8 cellular contexts compared by ENCODE assay signal in genomic region chr18:79400091-79400590, GRCh38. TPM values are rescaled to one million over a fixed set of nuclear protein-coding genes. Genes with fewer than 3 reads are reported as not detected.
DNase-seq lines count a peak whose midpoint lies in the region; ATAC-seq, FAIRE-seq and TF ChIP-seq lines count a peak whose summit lies in the region.

No MANE protein-coding gene starts in this region.

- no peaks in the 10 kb centered on the region for H3K9me3 ChIP-seq in CD4-positive, alpha-beta memory T cell (ENCODE audit: control insufficient read depth in 1 of 2, low read length in 2 of 2)
- H3K9me3 ChIP-seq in endothelial cell of umbilical vein (replicated peaks; ENCODE audit: control insufficient read depth, insufficient read depth, low read length), result no peaks in the 10 kb centered on the region
- H3K9me3 ChIP-seq in tibial nerve, result no peaks in the 10 kb centered on the region

- WGBS in tibial nerve, 2 donors, result 0% methylated on average over 19 to 23 of the region's 71 CpGs

- H3K9me1 ChIP-seq in endothelial cell of umbilical vein (replicated peaks; ENCODE audit: control insufficient read depth, extremely low read depth, insufficient read depth, low read length), result no peaks in the 10 kb centered on the region

- H3K9me3 Mint-ChIP-seq in CD4-positive, alpha-beta memory T cell, result no peaks in the 10 kb centered on the region
- no peaks in the 10 kb centered on the region for H3K9me3 Mint-ChIP-seq in activated CD4-positive, alpha-beta T cell treated with anti-CD3 and anti-CD28 coated beads, Interleukin-2, amount 10 ng/mL, durations not matched to agents 24 days and 14 days

- peaks cover 68% of the 10 kb centered on the region for H3K4me1 ChIP-seq in CD4-positive, alpha-beta memory T cell (ENCODE audit: insufficient read depth, low read length)
- H3K4me1 ChIP-seq in endothelial cell of umbilical vein (ENCODE audit: control insufficient read depth, extremely low read depth, insufficient read depth, low read length) (peaks cover 50% of the 10 kb centered on the region), tibial nerve (peaks cover 3 to 79% (median 45%) of the 10 kb centered on the region in 4 donors)

- H3K36me3 ChIP-seq in CD4-positive, alpha-beta memory T cell (ENCODE audit: insufficient read depth, low read length), result no peaks in the 10 kb centered on the region
- no peaks in the 10 kb centered on the region for H3K36me3 ChIP-seq in endothelial cell of umbilical vein (ENCODE audit: control insufficient read depth in 2 of 2, extremely low read depth in 1 of 2, insufficient read depth in 2 of 2, low read length in 2 of 2)
- no peaks in the 10 kb centered on the region for H3K36me3 ChIP-seq in tibial nerve

- TF ChIP-seq CTCF in endothelial cell of umbilical vein (IDR thresholded peaks at IDR 0.05; ENCODE audit: extremely low read depth in 1 of 2, insufficient read depth in 1 of 2, low read depth in 1 of 2, low read length in 2 of 2), result no peak
- peak in 1 of 5 experiments; percentile 18 for TF ChIP-seq CTCF in tibial nerve (IDR thresholded peaks at IDR 0.05)

- H3K9ac ChIP-seq in endothelial cell of umbilical vein (replicated peaks; ENCODE audit: extremely low read depth, insufficient read depth, low read length), result peak overlapping the region; percentile 65

- peak overlapping the region; percentile 52 for H3K4me2 ChIP-seq in endothelial cell of umbilical vein (ENCODE audit: insufficient read depth, low read length)

- H3K27ac ChIP-seq in CD4-positive, alpha-beta memory T cell (ENCODE audit: low read depth, low read length), result peak overlapping the region; percentile 81
- H3K27ac ChIP-seq in endothelial cell of umbilical vein (ENCODE audit: insufficient read depth, low read depth, low read length), result peak overlapping the region; percentile 39
- H3K27ac ChIP-seq in tibial nerve, result peak overlapping the region; percentile 80 to 98 (median 94)

- TF ChIP-seq EP300 in tibial nerve (IDR thresholded peaks at IDR 0.05), result no peak

- no peaks in the 10 kb centered on the region for H4K20me1 ChIP-seq in endothelial cell of umbilical vein (replicated peaks; ENCODE audit: control insufficient read depth, extremely low read depth, insufficient read depth, low read length)

- peaks cover 0 to 2% of the 10 kb centered on the region in 2 donors for H3K27me3 Mint-ChIP-seq in CD4-positive, alpha-beta memory T cell
- H3K27me3 Mint-ChIP-seq in activated CD4-positive, alpha-beta T cell treated with anti-CD3 and anti-CD28 coated beads, Interleukin-2, amount 10 ng/mL, durations not matched to agents 24 days and 14 days, result no peaks in the 10 kb centered on the region

- no peak for FAIRE-seq in endothelial cell of umbilical vein (lab: Jason Lieb, UNC)

- peak overlapping the region in 1 of 2 donors; percentile 58 for H3K4me3 ChIP-seq in CD4-positive, alpha-beta memory T cell (ENCODE audit: low read length in 2 of 2)
- H3K4me3 ChIP-seq in endothelial cell of umbilical vein (replicated peaks in 1 of 3; ENCODE audit: insufficient read depth in 1 of 3, low read depth in 1 of 3, low read length in 3 of 3), result peak overlapping the region in 2 of 3 experiments; percentile 44 to 51
- H3K4me3 ChIP-seq in tibial nerve, result peak overlapping the region; percentile 64 to 86 (median 72)

- intact Hi-C loops in CD4-positive, alpha-beta memory T cell (cut with micrococcal nuclease), result loop anchor here (5.0 to 10.0 kb wide), 3 partner anchors 37 to 632 kb away; partner anchors contain the start of genes ATP9B and RBFA
- intact Hi-C loops in activated CD4-positive, alpha-beta T cell treated with anti-CD3 and anti-CD28 coated beads, Interleukin-2, amount 10 ng/mL, durations not matched to agents 24 days and 14 days (cut with micrococcal nuclease), result no loop called here
- intact Hi-C loops in endothelial cell of umbilical vein (cut with micrococcal nuclease), result no loop called here

- H3K79me2 ChIP-seq in endothelial cell of umbilical vein (ENCODE audit: control insufficient read depth, insufficient read depth, low read length), result peaks cover 22% of the 10 kb centered on the region

- TF ChIP-seq POLR2A in endothelial cell of umbilical vein (IDR thresholded peaks at IDR 0.05; ENCODE audit: low read depth, low read length) (no peak), tibial nerve (IDR thresholded peaks at IDR 0.05) (peak in 1 of 2 donors; percentile 25)

- H3K4me3 Mint-ChIP-seq in CD4-positive, alpha-beta memory T cell, result peak overlapping the region in 2 of 8 donors; percentile 42 to 89
- no peak overlapping the region for H3K4me3 Mint-ChIP-seq in activated CD4-positive, alpha-beta T cell treated with anti-CD3 and anti-CD28 coated beads, Interleukin-2, amount 10 ng/mL, durations not matched to agents 24 days and 14 days

- no peak overlapping the region for H2AFZ ChIP-seq in endothelial cell of umbilical vein (ENCODE audit: low read depth, low read length)

- CTCF ChIA-PET in CD4-positive, alpha-beta memory T cell (lab: Charles Lee; ENCODE audit: partially characterized antibody), result no interaction called here
- CTCF ChIA-PET in endothelial cell of umbilical vein (lab: Charles Lee), result no interaction called here

- H3K27ac Mint-ChIP-seq in CD4-positive, alpha-beta memory T cell, result no peak overlapping the region
- H3K27ac Mint-ChIP-seq in activated CD4-positive, alpha-beta T cell treated with anti-CD3 and anti-CD28 coated beads, Interleukin-2, amount 10 ng/mL, durations not matched to agents 24 days and 14 days, result no peak overlapping the region

- BruUV-seq in endothelial cell of umbilical vein (replicated peaks; lab: Mats Ljungman, UMichigan), result no TSS peak

- peak; percentile 47 to 77 (median 51) for DNase-seq in CD4-positive, alpha-beta memory T cell
- peak; percentile 88 for DNase-seq in activated CD4-positive, alpha-beta T cell treated with anti-CD3 and anti-CD28 coated beads, Interleukin-2, amount 10 ng/mL, durations not matched to agents 24 days and 14 days
- DNase-seq in endothelial cell of umbilical vein (ENCODE audit: low read depth, low spot score), result no peak
- peak; percentile 37 for DNase-seq in myocyte (ENCODE audit: low read depth)
- DNase-seq in tibial nerve (ENCODE audit: low spot score in 2 of 2), result peak; percentile 78 to 82
- no peak for DNase-seq in NCI-H510A treated with DMSO at 0.1 percent for 48 hours (lab: John Stamatoyannopoulos, UW)

- no peaks in the 10 kb centered on the region for H3K27me3 ChIP-seq in CD4-positive, alpha-beta memory T cell (ENCODE audit: insufficient read depth, low read length)
- H3K27me3 ChIP-seq in endothelial cell of umbilical vein (ENCODE audit: control insufficient read depth in 2 of 2, insufficient read depth in 2 of 2, low read length in 2 of 2) (no peaks in the 10 kb centered on the region), tibial nerve (no peaks in the 10 kb centered on the region)

- dilution Hi-C loops in endothelial cell of umbilical vein (cut with MboI; ENCODE audit: extremely low pct_ligation_motif_present, low sequenced_read_pairs), result no loop called here

- POLR2A ChIA-PET in CD4-positive, alpha-beta memory T cell (lab: Charles Lee; ENCODE audit: partially characterized antibody), result interaction anchor here (17.0 kb wide), 1 partner anchor 123 kb away, joined by 173 read pairs; no protein-coding TSS in a partner anchor
- POLR2A ChIA-PET in endothelial cell of umbilical vein (lab: Charles Lee), result no interaction called here

- peaks cover 31 to 64% (median 50%) of the 10 kb centered on the region in 4 donors for H3K4me1 Mint-ChIP-seq in CD4-positive, alpha-beta memory T cell
- peaks cover 46% of the 10 kb centered on the region for H3K4me1 Mint-ChIP-seq in activated CD4-positive, alpha-beta T cell treated with anti-CD3 and anti-CD28 coated beads, Interleukin-2, amount 10 ng/mL, durations not matched to agents 24 days and 14 days

- ATAC-seq in HG03064 (IDR thresholded peaks at IDR 0.05; ENCODE audit: low read depth, unreplicated experiment) (peak; percentile 34), HG03571 (IDR thresholded peaks at IDR 0.05; ENCODE audit: unreplicated experiment) (no peak)

- H3K36me3 Mint-ChIP-seq in CD4-positive, alpha-beta memory T cell, result peaks cover 0 to 22% of the 10 kb centered on the region in 2 donors
- peaks cover 45% of the 10 kb centered on the region for H3K36me3 Mint-ChIP-seq in activated CD4-positive, alpha-beta T cell treated with anti-CD3 and anti-CD28 coated beads, Interleukin-2, amount 10 ng/mL, durations not matched to agents 24 days and 14 days (ENCODE audit: low read depth)

TF ChIP-seq in endothelial cell of umbilical vein, 7 proteins besides CTCF, POLR2A, EP300 and RAD21:
- TF ChIP-seq MYC (IDR thresholded peaks at IDR 0.05; ENCODE audit: low read depth, low read length), result no peak
- TF ChIP-seq JUN (IDR thresholded peaks at IDR 0.05; ENCODE audit: borderline replicate concordance, insufficient read depth, insufficient read length, low read depth), result no peak
- TF ChIP-seq EZH2 (IDR thresholded peaks at IDR 0.05; ENCODE audit: borderline replicate concordance, low read depth, low read length, severe bottlenecking), result no peak
- TF ChIP-seq MAX (IDR thresholded peaks at IDR 0.05; ENCODE audit: insufficient read depth, insufficient read length), result no peak
- TF ChIP-seq POLR2AphosphoS5 (IDR thresholded peaks at IDR 0.05; ENCODE audit: insufficient read depth, low read depth, low read length), result no peak
- no peak for TF ChIP-seq GATA2 (IDR thresholded peaks at IDR 0.05; ENCODE audit: insufficient read depth, insufficient read length, low read depth, low read length)

RNA-seq across cellular contexts. Expression of gene NFATC1, which starts 4.4 kb away (rescaled TPM):
- total RNA-seq in CD4-positive, alpha-beta memory T cell, result 10 to 100 TPM; 64.3 to 69.6 TPM
- 10 to 100 TPM; 15.3 to 45.5 TPM for polyA plus RNA-seq in CD4-positive, alpha-beta memory T cell
- total RNA-seq in activated CD4-positive, alpha-beta T cell treated with anti-CD3 and anti-CD28 coated beads, Interleukin-2, amount 10 ng/mL, durations not matched to agents 24 days and 14 days, result 105 and 107 TPM in 2 replicates
- total RNA-seq in endothelial cell of umbilical vein (26.8 and 30.0 TPM in 2 replicates), myocyte (4.4 and 8.7 TPM in 2 replicates), tibial nerve (10 to 100 TPM; 33.7 to 48.6 (median 37.8) TPM)
- 11.1 and 13.6 TPM in 2 replicates for polyA plus RNA-seq in endothelial cell of umbilical vein
- polyA plus RNA-seq in endothelial cell of umbilical vein (2011; cell fraction: cytosol; rRNA removed), result 10.6 and 12.8 TPM in 2 replicates
- 20.2 and 22.3 TPM in 2 replicates for polyA plus RNA-seq in endothelial cell of umbilical vein (2011; cell fraction: nucleus; rRNA removed)
- 14.0 and 17.1 TPM in 2 replicates for polyA plus RNA-seq in endothelial cell of umbilical vein (2012)
- polyA minus RNA-seq in endothelial cell of umbilical vein, result 11.6 and 15.7 TPM in 2 replicates
- 0.61 TPM for polyA minus RNA-seq in endothelial cell of umbilical vein (2011; cell fraction: cytosol; rRNA and poly(A)+ RNA removed)
- polyA minus RNA-seq in endothelial cell of umbilical vein (2011; cell fraction: nucleus; rRNA and poly(A)+ RNA removed), result 15.2 and 41.1 TPM in 2 replicates
- 14.0 TPM for polyA plus RNA-seq in myocyte (2012)

Comparison
In these comparisons a context has a peak if more than half of its experiments do, and no peak if none do; other contexts are left out.
1. DNase-seq: peak in CD4-positive, alpha-beta memory T cell (5 of 5), activated CD4-positive, alpha-beta T cell treated with anti-CD3 and anti-CD28 coated beads, Interleukin-2, amount 10 ng/mL, durations not matched to agents 24 days and 14 days (single experiment), myocyte (single experiment) and tibial nerve (2 of 2); none in endothelial cell of umbilical vein (single experiment) and NCI-H510A treated with DMSO at 0.1 percent for 48 hours (single experiment).
2. H3K27ac ChIP-seq: peak in every context shown above with its lines; median percentile 94 in tibial nerve; 81 in CD4-positive, alpha-beta memory T cell; 39 in endothelial cell of umbilical vein.